In the genomic region with DNA sequence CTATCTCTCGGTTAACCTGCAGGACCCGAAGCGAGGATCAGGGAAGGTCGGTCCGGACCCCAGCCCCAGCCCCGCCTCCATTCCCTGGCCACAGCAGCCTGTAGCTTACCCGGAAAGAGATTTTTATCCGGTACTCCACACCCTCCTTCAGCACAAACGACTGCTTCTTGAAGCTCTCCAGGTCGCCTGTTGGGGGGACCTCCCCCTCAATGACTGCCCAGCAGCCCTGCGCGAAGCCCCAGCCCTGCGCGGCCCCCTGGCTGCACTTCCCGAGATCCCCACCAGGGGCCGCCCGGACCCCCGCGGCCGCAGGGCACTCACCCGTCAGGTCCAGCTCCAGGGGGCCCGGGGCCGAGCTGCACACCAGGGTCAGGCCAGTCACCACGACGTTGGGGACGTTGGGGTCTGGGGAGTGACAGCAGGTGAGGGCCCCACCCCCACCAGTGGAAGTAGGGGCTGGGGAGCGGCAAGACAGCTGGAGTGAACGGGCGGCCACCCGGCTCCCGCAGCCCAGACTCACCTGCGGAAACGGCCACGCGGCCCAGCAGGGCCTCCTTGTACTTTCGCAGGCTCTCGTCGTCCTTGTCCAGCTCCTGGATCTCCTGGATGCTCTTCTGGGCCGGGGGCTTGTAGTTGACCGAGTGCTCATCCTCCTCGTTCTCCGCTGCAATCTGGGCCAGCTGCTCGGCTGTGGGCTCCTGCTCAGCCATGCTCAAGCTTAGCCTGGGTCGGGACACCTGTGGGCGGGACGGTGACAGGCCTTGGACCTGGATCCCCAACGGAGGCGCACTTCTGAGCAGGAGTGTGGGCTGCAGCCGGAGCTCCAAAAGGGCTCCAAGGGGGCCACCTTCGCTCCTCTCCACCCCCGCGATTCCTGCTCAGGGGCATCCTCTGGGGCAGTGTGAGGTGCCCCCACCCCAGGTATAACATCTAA, we compare ENCODE assay signal across 8 cellular contexts. TPM values are rescaled to one million over a fixed set of nuclear protein-coding genes. Genes with fewer than 3 reads are reported as not detected.
A peak's percentile ranks its signal among the peaks of the same experiment; 100 is the strongest.
DNase-seq lines count a peak whose midpoint lies in the region; ATAC-seq and TF ChIP-seq lines count a peak whose summit lies in the region.

No MANE protein-coding gene starts in this region.

- H3K4me1 Mint-ChIP-seq in CD8-positive, alpha-beta T cell (ENCODE audit: low read depth): peaks cover 43% of the 10 kb centered on the region
- peaks cover 57% of the 10 kb centered on the region for H3K4me1 Mint-ChIP-seq in activated T-cell treated with anti-CD3 and anti-CD28 coated beads, Interleukin-2, amount 50 U/mL, for 24 hours (ENCODE audit: low read depth)

- peak overlapping the region; percentile 89 for H3K27ac ChIP-seq in CD8-positive, alpha-beta T cell (ENCODE audit: low read depth, low read length)
- H3K27ac ChIP-seq in HUES64 (ENCODE audit: low read depth, low read length): peak overlapping the region; percentile 82
- H3K27ac ChIP-seq in gastroesophageal sphincter: peak overlapping the region; percentile 84 to 99 (median 98)
- H3K27ac ChIP-seq in trophoblast cell (ENCODE audit: low read depth, low read length): peak overlapping the region; percentile 82

- H3K4me3 Mint-ChIP-seq in CD8-positive, alpha-beta T cell: peak overlapping the region; percentile 87
- H3K4me3 Mint-ChIP-seq in activated T-cell treated with anti-CD3 and anti-CD28 coated beads, Interleukin-2, amount 50 U/mL, for 24 hours: peak overlapping the region; percentile 93

- no peaks in the 10 kb centered on the region for H3K27me3 ChIP-seq in CD8-positive, alpha-beta T cell (ENCODE audit: insufficient read depth, low read length)
- H3K27me3 ChIP-seq in HUES64 (ENCODE audit: insufficient read depth, low read length) (no peaks in the 10 kb centered on the region), gastroesophageal sphincter (no peaks in the 10 kb centered on the region), trophoblast cell (ENCODE audit: insufficient read depth, low read length) (no peaks in the 10 kb centered on the region)

- H2AFZ ChIP-seq in trophoblast cell (ENCODE audit: insufficient read depth, low read length, poor library complexity): no peak overlapping the region

- H3K4me1 ChIP-seq in CD8-positive, alpha-beta T cell (ENCODE audit: insufficient read depth, low read length): peaks cover 41% of the 10 kb centered on the region
- peaks cover 25% of the 10 kb centered on the region for H3K4me1 ChIP-seq in HUES64 (ENCODE audit: insufficient read depth, low read length)
- peaks cover 0 to 68% (median 35%) of the 10 kb centered on the region in 3 donors for H3K4me1 ChIP-seq in gastroesophageal sphincter
- H3K4me1 ChIP-seq in trophoblast cell (ENCODE audit: control insufficient read depth in 1 of 2, insufficient read depth in 2 of 2, low read length in 2 of 2): peaks cover 31 to 40% of the 10 kb centered on the region in 2 experiments

- H3K4ac ChIP-seq in trophoblast cell (ENCODE audit: low read depth, low read length): peak overlapping the region; percentile 10

- no peak overlapping the region for H2BK12ac ChIP-seq in trophoblast cell (ENCODE audit: low read length)

- TF ChIP-seq EP300 in gastroesophageal sphincter (IDR thresholded peaks at IDR 0.05): no peak

- ATAC-seq in CD8-positive, alpha-beta T cell: no peak
- ATAC-seq in gastroesophageal sphincter (peak; percentile 8), HG03571 (IDR thresholded peaks at IDR 0.05; ENCODE audit: unreplicated experiment) (no peak)

- 38% methylated on average over 52 of the region's 52 CpGs for WGBS in HUES64
- no CpG with 5 or more reads among the region's 52 CpGs for WGBS in gastroesophageal sphincter (ENCODE audit: low coverage in 1 of 2), 2 donors
- no CpG with 5 or more reads among the region's 52 CpGs for WGBS in trophoblast cell (ENCODE audit: extremely low coverage, insufficient coverage, insufficient read length)

- peak overlapping the region; percentile 92 for H3K27ac Mint-ChIP-seq in CD8-positive, alpha-beta T cell
- H3K27ac Mint-ChIP-seq in activated T-cell treated with anti-CD3 and anti-CD28 coated beads, Interleukin-2, amount 50 U/mL, for 24 hours: peak overlapping the region; percentile 94

- intact Hi-C loops in CD8-positive, alpha-beta T cell (cut with DNase I, micrococcal nuclease): loop anchor here (1.0 to 10.0 kb wide), 6 partner anchors 8 to 445 kb away; a partner anchor contains a TSS

- peak overlapping the region; percentile 5 for H4K12ac ChIP-seq in trophoblast cell (ENCODE audit: low read depth, low read length)

- H3K9me3 ChIP-seq in CD8-positive, alpha-beta T cell (ENCODE audit: low read length): no peaks in the 10 kb centered on the region
- H3K9me3 ChIP-seq in HUES64 (ENCODE audit: insufficient read depth, low read depth, low read length) (no peaks in the 10 kb centered on the region), gastroesophageal sphincter (no peaks in the 10 kb centered on the region), trophoblast cell (ENCODE audit: insufficient read depth, low read depth, low read length) (peaks cover 3% of the 10 kb centered on the region)

- TF ChIP-seq POLR2A in gastroesophageal sphincter (IDR thresholded peaks at IDR 0.05): no peak

- H3K4me2 ChIP-seq in trophoblast cell (ENCODE audit: low read length): peak overlapping the region; percentile 92

- peaks cover 23% of the 10 kb centered on the region for H3K79me2 ChIP-seq in trophoblast cell (ENCODE audit: control insufficient read depth, insufficient read depth, low read length, poor library complexity)

- no peak overlapping the region for H2AK5ac ChIP-seq in trophoblast cell (ENCODE audit: low read length)

- H3K79me1 ChIP-seq in trophoblast cell (ENCODE audit: low read length): peaks cover 35% of the 10 kb centered on the region

- no peak overlapping the region for H2BK120ac ChIP-seq in trophoblast cell (ENCODE audit: insufficient read depth, low read length, poor library complexity)

- H3K9ac ChIP-seq in HUES64 (ENCODE audit: low read depth, low read length) (peak overlapping the region; percentile 86), trophoblast cell (ENCODE audit: low read length) (peak overlapping the region; percentile 99)

- peak overlapping the region; percentile 25 for H4K8ac ChIP-seq in trophoblast cell (ENCODE audit: low read depth, low read length)

- no peaks in the 10 kb centered on the region for H3K27me3 Mint-ChIP-seq in CD8-positive, alpha-beta T cell (ENCODE audit: low read depth)
- no peaks in the 10 kb centered on the region for H3K27me3 Mint-ChIP-seq in activated T-cell treated with anti-CD3 and anti-CD28 coated beads, Interleukin-2, amount 50 U/mL, for 24 hours

- peak overlapping the region; percentile 5 for H3K14ac ChIP-seq in trophoblast cell (ENCODE audit: low read length)

- CTCF ChIA-PET in CD8-positive, alpha-beta T cell (lab: Charles Lee): interaction anchor here (1.0 to 2.0 kb wide), 10 partner anchors 10 to 184 kb away, joined by 3 to 7 read pairs (median 4); a partner anchor contains a TSS

- POLR2A ChIA-PET in CD8-positive, alpha-beta T cell (lab: Charles Lee): interaction anchor here (0.6 to 4.2 kb wide), 17 partner anchors 8 to 1670 kb away, joined by 3 to 23 read pairs (median 4); a partner anchor contains a TSS

- peak; percentile 85 for TF ChIP-seq CTCF in CD8-positive, alpha-beta T cell (IDR thresholded peaks at IDR 0.05)
- TF ChIP-seq CTCF in gastroesophageal sphincter (IDR thresholded peaks at IDR 0.05): peak in 3 of 4 experiments; percentile 87 to 95 (median 87)

- no peak overlapping the region for H4K91ac ChIP-seq in trophoblast cell (ENCODE audit: low read depth, low read length)

- H3K9me3 Mint-ChIP-seq in CD8-positive, alpha-beta T cell: no peaks in the 10 kb centered on the region
- H3K9me3 Mint-ChIP-seq in activated T-cell treated with anti-CD3 and anti-CD28 coated beads, Interleukin-2, amount 50 U/mL, for 24 hours: no peaks in the 10 kb centered on the region

- DNase-seq in CD8-positive, alpha-beta T cell: peak in 4 of 7 experiments; percentile 34 to 65 (median 42)
- DNase-seq in activated T-cell treated with anti-CD3 and anti-CD28 coated beads, Interleukin-2, amount 50 U/mL, for 24 hours: peak; percentile 76
- peak in 1 of 2 donors; percentile 53 for DNase-seq in trophoblast cell
- DNase-seq in NAMALWA (ENCODE audit: low spot score): no peak
- no peak for DNase-seq in epidermal melanocyte (ENCODE audit: insufficient read length, low spot score)

- H3K23ac ChIP-seq in trophoblast cell (ENCODE audit: low read length): no peak overlapping the region

- peaks cover 21% of the 10 kb centered on the region for H3K36me3 ChIP-seq in CD8-positive, alpha-beta T cell (ENCODE audit: insufficient read depth, low read length)
- H3K36me3 ChIP-seq in HUES64 (ENCODE audit: insufficient read depth, low read length) (peaks cover 30% of the 10 kb centered on the region), gastroesophageal sphincter (peaks cover 0 to 42% of the 10 kb centered on the region in 2 donors), trophoblast cell (ENCODE audit: control insufficient read depth in 1 of 2, insufficient read depth in 2 of 2, low read length in 2 of 2) (peaks cover 39 to 40% of the 10 kb centered on the region in 2 experiments)

- H3K18ac ChIP-seq in trophoblast cell (ENCODE audit: low read length): peak overlapping the region; percentile 53

- H3K4me3 ChIP-seq in CD8-positive, alpha-beta T cell (ENCODE audit: low read depth, low read length): peak overlapping the region; percentile 88
- H3K4me3 ChIP-seq in HUES64 (ENCODE audit: low read length): peak overlapping the region; percentile 86
- H3K4me3 ChIP-seq in gastroesophageal sphincter: peak overlapping the region; percentile 54 to 80
- peak overlapping the region; percentile 91 for H3K4me3 ChIP-seq in trophoblast cell (ENCODE audit: low read depth, low read length)

- peaks cover 23% of the 10 kb centered on the region for H3K36me3 Mint-ChIP-seq in CD8-positive, alpha-beta T cell
- H3K36me3 Mint-ChIP-seq in activated T-cell treated with anti-CD3 and anti-CD28 coated beads, Interleukin-2, amount 50 U/mL, for 24 hours (ENCODE audit: low read depth): peaks cover 79% of the 10 kb centered on the region

- peak overlapping the region; percentile 88 for H2BK5ac ChIP-seq in trophoblast cell (ENCODE audit: low read depth, low read length, poor library complexity)

RNA-seq across cellular contexts. Expression of a gene that starts 1.6 kb away (rescaled TPM):
- 100 to 1,000 TPM; 777 to 791 TPM for total RNA-seq in CD8-positive, alpha-beta T cell
- polyA plus RNA-seq in HUES64 (2013, experiment 1 of 2): 172 TPM
- polyA plus RNA-seq in HUES64 (2013, experiment 2 of 2): 174 TPM
- total RNA-seq in gastroesophageal sphincter: 100 to 1,000 TPM; 120 to 219 (median 169) TPM
- 397 and 403 TPM in 2 replicates for polyA plus RNA-seq in trophoblast cell (2013)

RNA-seq across cellular contexts. Expression of a gene that starts 9.2 kb away (rescaled TPM):
- total RNA-seq in CD8-positive, alpha-beta T cell: 100 to 1,000 TPM; 278 to 288 TPM
- polyA plus RNA-seq in HUES64 (2013, experiment 1 of 2): 276 TPM
- polyA plus RNA-seq in HUES64 (2013, experiment 2 of 2): 272 TPM
- total RNA-seq in gastroesophageal sphincter: 100 to 1,000 TPM; 257 to 365 (median 324) TPM
- polyA plus RNA-seq in trophoblast cell (2013): 2,115 and 2,196 TPM in 2 replicates

RNA-seq across cellular contexts. Expression of a gene that starts 21.9 kb away (rescaled TPM):
- total RNA-seq in CD8-positive, alpha-beta T cell: 100 to 1,000 TPM in 1 of 2 experiments, 10 to 100 TPM in 1; 95.8 to 118 TPM
- 173 TPM for polyA plus RNA-seq in HUES64 (2013, experiment 1 of 2)
- polyA plus RNA-seq in HUES64 (2013, experiment 2 of 2): 145 TPM
- total RNA-seq in gastroesophageal sphincter: 10 to 100 TPM; 26.6 to 68.1 (median 55.5) TPM
- 110 and 112 TPM in 2 replicates for polyA plus RNA-seq in trophoblast cell (2013)

RNA-seq across cellular contexts. Expression of a gene that starts 22.0 kb away (rescaled TPM):
- 10 to 100 TPM; 30.0 to 30.4 TPM for total RNA-seq in CD8-positive, alpha-beta T cell
- 178 TPM for polyA plus RNA-seq in HUES64 (2013, experiment 1 of 2)
- polyA plus RNA-seq in HUES64 (2013, experiment 2 of 2): 175 TPM
- 100 to 1,000 TPM in 3 of 4 donors, 10 to 100 TPM in 1; 81.0 to 128 (median 119) TPM for total RNA-seq in gastroesophageal sphincter
- polyA plus RNA-seq in trophoblast cell (2013): 320 and 330 TPM in 2 replicates

RNA-seq across cellular contexts. Expression of a gene that starts 32.5 kb away (rescaled TPM):
- under 1 TPM in 1 of 2 experiments, not detected in 1; 0.38 TPM for total RNA-seq in CD8-positive, alpha-beta T cell
- 0.75 TPM for polyA plus RNA-seq in HUES64 (2013, experiment 1 of 2)
- 0.44 TPM for polyA plus RNA-seq in HUES64 (2013, experiment 2 of 2)
- total RNA-seq in gastroesophageal sphincter: under 1 TPM in 2 of 4 donors, not detected in 2; 0.12 to 0.16 TPM
- polyA plus RNA-seq in trophoblast cell (2013): 27.1 and 28.5 TPM in 2 replicates

Comparison
In these comparisons a context has a peak if more than half of its experiments do, and no peak if none do; other contexts are left out.
1. DNase-seq: peak in CD8-positive, alpha-beta T cell (4 of 7) and activated T-cell treated with anti-CD3 and anti-CD28 coated beads, Interleukin-2, amount 50 U/mL, for 24 hours (single experiment); none in NAMALWA (single experiment) and epidermal melanocyte (single experiment).
2. Peak in every context shown above with its lines, with median percentiles within 50 percentile points of each other: H3K27ac ChIP-seq and H3K4me3 ChIP-seq.